ENCODE assay signal across 29 cellular contexts in the genomic region with DNA sequence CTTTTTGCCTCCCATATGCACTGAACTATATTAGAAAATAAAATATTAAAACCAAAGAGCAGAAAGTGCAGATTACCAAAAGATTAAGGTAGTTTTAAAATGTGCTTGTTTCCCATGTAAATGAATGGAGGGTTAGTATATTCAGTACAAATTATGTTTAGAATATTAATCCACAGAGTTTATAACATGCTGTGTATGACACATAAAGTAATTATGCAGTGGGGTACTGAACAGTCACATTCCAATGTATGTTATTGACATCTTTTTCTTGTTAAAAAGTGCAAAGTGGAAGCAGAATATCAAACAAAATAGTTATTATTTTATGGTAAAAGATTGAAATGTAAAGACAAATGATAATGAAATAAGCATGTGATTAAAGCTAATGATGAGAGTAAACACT.
A peak's percentile ranks its signal among the peaks of the same experiment; 100 is the strongest.
DNase-seq lines count a peak whose midpoint lies in the region; ATAC-seq and TF ChIP-seq lines count a peak whose summit lies in the region.
"Had no signal": no experiment of that assay in that cellular context is flagged by ENCODE, and none has a peak within 500 bp of the region (broad histone marks: within the 10 kb centered on the region; RNA-seq: fewer than 3 reads in every experiment).

No MANE protein-coding gene starts in this region.

- H3K4me1 Mint-ChIP-seq in stimulated activated naive B cell treated with anti-CD40 and anti-IgM and Interleukin-4, amounts not matched to agents 10 μg/mL and 1 μg/mL and 100 μg/mL, for 72 hours: no peaks in the 10 kb centered on the region
- H3K4me1 Mint-ChIP-seq in endothelial cell (ENCODE audit: unreplicated experiment): peaks cover 11% of the 10 kb centered on the region
- H3K4me1 Mint-ChIP-seq: activated CD4-positive, alpha-beta T cell treated with anti-CD3 and anti-CD28 coated beads, Interleukin-2, amount 10 ng/mL, durations not matched to agents 7 days and 5 days had no signal

- peak overlapping the region; percentile 64 for H3K27ac ChIP-seq in ACC112 (ENCODE audit: low read depth, low read length)
- H3K27ac ChIP-seq in right lobe of liver: no peak overlapping the region
- H3K27ac ChIP-seq: adrenal gland, BLaER1, gastroesophageal sphincter, HL-60, ovary, PC-9, spleen, transverse colon had no signal

- TF ChIP-seq CTCF in astrocyte of the spinal cord (IDR thresholded peaks at IDR 0.05; ENCODE audit: low read depth, low read length) (no peak), endothelial cell (IDR thresholded peaks at IDR 0.05; ENCODE audit: unreplicated experiment) (no peak), right lobe of liver (IDR thresholded peaks at IDR 0.05) (no peak), GM10248 (IDR thresholded peaks at IDR 0.05; ENCODE audit: control extremely low read depth, extremely low read depth, low read depth, missing control alignments) (no peak)

- H3K36me3 ChIP-seq in ACC112 (ENCODE audit: insufficient read depth, low read length): no peaks in the 10 kb centered on the region
- H3K36me3 ChIP-seq in right lobe of liver: no peaks in the 10 kb centered on the region
- H3K36me3 ChIP-seq: adrenal gland, BLaER1, gastroesophageal sphincter, ovary, spleen, transverse colon had no signal

- peak overlapping the region; percentile 3 for H2AFZ ChIP-seq in ACC112 (ENCODE audit: low read length, unreplicated experiment)
- H2AFZ ChIP-seq: PC-9 had no signal

- peak; percentile 8 for DNase-seq in HS-27A (ENCODE audit: low read depth)
- DNase-seq in astrocyte of the spinal cord (ENCODE audit: low read depth, low spot score): peak; percentile 30
- DNase-seq in iris pigment epithelial cell (ENCODE audit: low read depth): peak; percentile 56
- no peak for DNase-seq in stimulated activated naive B cell treated with anti-CD40 and anti-IgM and Interleukin-4, amounts not matched to agents 10 μg/mL and 1 μg/mL and 100 μg/mL, for 72 hours
- no peak for DNase-seq in endothelial cell (ENCODE audit: low spot score)
- no peak for DNase-seq in right lobe of liver
- no peak for DNase-seq in GM10248 (ENCODE audit: extremely low spot score)
- DNase-seq: activated CD4-positive, alpha-beta T cell treated with anti-CD3 and anti-CD28 coated beads, Interleukin-2, amount 10 ng/mL, durations not matched to agents 7 days and 5 days; activated naive CD4-positive, alpha-beta T cell treated with Interleukin-2 at 50 U/mL for 16 hours; activated T-cell treated with anti-CD3 and anti-CD28 coated beads, Interleukin-2, amount 50 U/mL, for 72 hours; adrenal gland; DMS53; effector CD4-positive, alpha-beta T cell; GF-D8; islet precursor cell; NK-92 treated with Interleukin-12 subunit alpha and Interleukin-12 subunit beta, amount 100 ng/mL, for 24 hours; ovary; PC-9; SHP77; spleen; SW 1271; transverse colon had no signal

- POLR2A ChIA-PET in GM10248 (lab: Yijun Ruan, JAX): no interaction called here

- in situ Hi-C loops in astrocyte of the spinal cord (cut with HindIII; ENCODE audit: low sequenced_read_pairs): no loop called here

- ATAC-seq in stimulated activated naive B cell treated with anti-CD40 and anti-IgM and Interleukin-4, amounts not matched to agents 10 μg/mL and 1 μg/mL and 100 μg/mL, for 72 hours (replicated peaks): no peak
- no peak for ATAC-seq in right lobe of liver
- ATAC-seq: activated T-cell treated with anti-CD3 and anti-CD28 coated beads, Interleukin-2, amount 50 U/mL, for 72 hours; gastroesophageal sphincter; HepG2; natural killer cell treated with Interleukin-12 subunit alpha and Interleukin-12 subunit beta and Interleukin-15 and Interleukin-18, amount 100 ng/mL, for 72 hours had no signal

- peaks cover 21% of the 10 kb centered on the region for H3K4me1 ChIP-seq in ACC112 (ENCODE audit: control insufficient read depth, insufficient read depth, low read length, unreplicated experiment)
- no peaks in the 10 kb centered on the region for H3K4me1 ChIP-seq in right lobe of liver
- H3K4me1 ChIP-seq: adrenal gland, BLaER1, gastroesophageal sphincter, spleen, transverse colon had no signal

- H3K27ac Mint-ChIP-seq in stimulated activated naive B cell treated with anti-CD40 and anti-IgM and Interleukin-4, amounts not matched to agents 10 μg/mL and 1 μg/mL and 100 μg/mL, for 72 hours: no peak overlapping the region
- no peak overlapping the region for H3K27ac Mint-ChIP-seq in endothelial cell (ENCODE audit: unreplicated experiment)
- H3K27ac Mint-ChIP-seq: activated CD4-positive, alpha-beta T cell treated with anti-CD3 and anti-CD28 coated beads, Interleukin-2, amount 10 ng/mL, durations not matched to agents 7 days and 5 days; activated T-cell treated with anti-CD3 and anti-CD28 coated beads, Interleukin-2, amount 50 U/mL, for 72 hours; natural killer cell treated with Interleukin-12 subunit alpha and Interleukin-12 subunit beta and Interleukin-15 and Interleukin-18, amount 100 ng/mL, for 72 hours had no signal

- no peaks in the 10 kb centered on the region for H3K9me3 Mint-ChIP-seq in stimulated activated naive B cell treated with anti-CD40 and anti-IgM and Interleukin-4, amounts not matched to agents 10 μg/mL and 1 μg/mL and 100 μg/mL, for 72 hours
- no peaks in the 10 kb centered on the region for H3K9me3 Mint-ChIP-seq in endothelial cell (ENCODE audit: unreplicated experiment)
- H3K9me3 Mint-ChIP-seq: activated CD4-positive, alpha-beta T cell treated with anti-CD3 and anti-CD28 coated beads, Interleukin-2, amount 10 ng/mL, durations not matched to agents 7 days and 5 days had no signal

- intact Hi-C loops in right lobe of liver (cut with DNase I): no loop called here

- H3K27me3 ChIP-seq in ACC112 (ENCODE audit: insufficient read depth, low read length) (no peaks in the 10 kb centered on the region), right lobe of liver (no peaks in the 10 kb centered on the region)
- H3K27me3 ChIP-seq: adrenal gland, BLaER1, gastroesophageal sphincter, ovary, spleen, transverse colon had no signal

- no peaks in the 10 kb centered on the region for H3K79me2 ChIP-seq in ACC112 (ENCODE audit: control insufficient read depth, insufficient read depth, low read length, unreplicated experiment)

- no peaks in the 10 kb centered on the region for H3K36me3 Mint-ChIP-seq in stimulated activated naive B cell treated with anti-CD40 and anti-IgM and Interleukin-4, amounts not matched to agents 10 μg/mL and 1 μg/mL and 100 μg/mL, for 72 hours
- no peaks in the 10 kb centered on the region for H3K36me3 Mint-ChIP-seq in endothelial cell (ENCODE audit: low read depth, unreplicated experiment)
- H3K36me3 Mint-ChIP-seq: natural killer cell treated with Interleukin-12 subunit alpha and Interleukin-12 subunit beta and Interleukin-15 and Interleukin-18, amount 100 ng/mL, for 72 hours had no signal

- H3K4me3 ChIP-seq in ACC112 (ENCODE audit: low read depth, low read length): peak overlapping the region; percentile 17; the same call in 1 of the 2 replicates
- H3K4me3 ChIP-seq in astrocyte of the spinal cord (ENCODE audit: low read depth, low read length): no peak overlapping the region
- H3K4me3 ChIP-seq in right lobe of liver: no peak overlapping the region
- H3K4me3 ChIP-seq: adrenal gland, BLaER1, gastroesophageal sphincter, ovary, PC-9, spleen, transverse colon had no signal

- H3K4me3 Mint-ChIP-seq in stimulated activated naive B cell treated with anti-CD40 and anti-IgM and Interleukin-4, amounts not matched to agents 10 μg/mL and 1 μg/mL and 100 μg/mL, for 72 hours: no peak overlapping the region
- H3K4me3 Mint-ChIP-seq in endothelial cell (ENCODE audit: unreplicated experiment): no peak overlapping the region
- H3K4me3 Mint-ChIP-seq: activated CD4-positive, alpha-beta T cell treated with anti-CD3 and anti-CD28 coated beads, Interleukin-2, amount 10 ng/mL, durations not matched to agents 7 days and 5 days; activated T-cell treated with anti-CD3 and anti-CD28 coated beads, Interleukin-2, amount 50 U/mL, for 72 hours; natural killer cell treated with Interleukin-12 subunit alpha and Interleukin-12 subunit beta and Interleukin-15 and Interleukin-18, amount 100 ng/mL, for 72 hours; WTC11 had no signal

- CTCF ChIA-PET in GM10248 (lab: Yijun Ruan, JAX): interaction anchor here (1.4 kb wide), 1 partner anchor 9 kb away, joined by 4 read pairs; no protein-coding TSS in a partner anchor

- no peaks in the 10 kb centered on the region for H3K27me3 Mint-ChIP-seq in stimulated activated naive B cell treated with anti-CD40 and anti-IgM and Interleukin-4, amounts not matched to agents 10 μg/mL and 1 μg/mL and 100 μg/mL, for 72 hours
- peaks cover 2% of the 10 kb centered on the region for H3K27me3 Mint-ChIP-seq in endothelial cell (ENCODE audit: unreplicated experiment)
- H3K27me3 Mint-ChIP-seq: activated CD4-positive, alpha-beta T cell treated with anti-CD3 and anti-CD28 coated beads, Interleukin-2, amount 10 ng/mL, durations not matched to agents 7 days and 5 days; natural killer cell treated with Interleukin-12 subunit alpha and Interleukin-12 subunit beta and Interleukin-15 and Interleukin-18, amount 100 ng/mL, for 72 hours had no signal

- TF ChIP-seq POLR2A in right lobe of liver (IDR thresholded peaks at IDR 0.05): no peak

- no peaks in the 10 kb centered on the region for H3K9me3 ChIP-seq in right lobe of liver
- H3K9me3 ChIP-seq: adrenal gland, BLaER1, gastroesophageal sphincter, ovary, spleen, transverse colon had no signal

Comparison
In these comparisons a context has a peak if more than half of its experiments do, and no peak if none do; other contexts are left out.
1. DNase-seq: peak in HS-27A (single experiment), astrocyte of the spinal cord (single experiment) and iris pigment epithelial cell (single experiment); none in stimulated activated naive B cell treated with anti-CD40 and anti-IgM and Interleukin-4, amounts not matched to agents 10 μg/mL and 1 μg/mL and 100 μg/mL, for 72 hours (single experiment), endothelial cell (single experiment), right lobe of liver (0 of 3) and GM10248 (single experiment).